In the genomic region with DNA sequence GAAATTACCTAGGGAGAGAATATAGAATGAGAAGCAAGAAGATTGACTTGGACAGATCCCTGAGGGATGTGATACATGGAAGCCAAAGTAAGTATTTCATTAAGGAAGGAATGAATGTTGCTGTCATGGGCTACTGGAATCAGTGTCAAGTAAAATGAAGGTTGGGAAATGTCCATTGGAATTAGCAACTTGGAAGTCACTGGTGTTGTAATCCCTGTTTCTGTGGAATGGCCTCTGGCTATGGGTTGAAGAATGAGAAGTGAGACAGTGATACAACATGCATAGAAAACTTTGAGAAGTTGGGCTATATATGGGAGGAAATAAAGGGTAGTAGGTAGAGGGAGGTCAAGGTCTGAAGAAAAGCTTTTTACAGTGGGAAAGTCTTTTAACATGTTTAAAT, we compare ENCODE assay signal across 18 cellular contexts. TPM values are rescaled to one million over a fixed set of nuclear protein-coding genes. Genes with fewer than 3 reads are reported as not detected.
DNase-seq lines count a peak whose midpoint lies in the region; ATAC-seq and TF ChIP-seq lines count a peak whose summit lies in the region.
"Had no signal": no experiment of that assay in that cellular context is flagged by ENCODE, and none has a peak within 500 bp of the region (broad histone marks: within the 10 kb centered on the region; RNA-seq: fewer than 3 reads in every experiment).

No MANE protein-coding gene starts in this region.

- no peak overlapping the region for H3K27ac Mint-ChIP-seq in MCF 10A (ENCODE audit: low read depth, unreplicated experiment)
- H3K27ac Mint-ChIP-seq: GM23338 had no signal

- H2BK12ac ChIP-seq in trophoblast cell (ENCODE audit: low read length) = no peak overlapping the region

- H2AFZ ChIP-seq in trophoblast cell (ENCODE audit: insufficient read depth, low read length, poor library complexity) = no peak overlapping the region
- H2AFZ ChIP-seq: GM23338 had no signal

- no peak overlapping the region for H4K91ac ChIP-seq in trophoblast cell (ENCODE audit: low read depth, low read length)

- no peaks in the 10 kb centered on the region for H3K79me1 ChIP-seq in trophoblast cell (ENCODE audit: low read length)

- POLR2A ChIA-PET in MCF 10A (lab: Yijun Ruan, JAX) = no interaction called here

- no peak overlapping the region for H3K23ac ChIP-seq in trophoblast cell (ENCODE audit: low read length)

- no peaks in the 10 kb centered on the region for H3K36me3 ChIP-seq in breast epithelium
- peaks cover 2 to 4% of the 10 kb centered on the region in 2 experiments for H3K36me3 ChIP-seq in trophoblast cell (ENCODE audit: control insufficient read depth in 1 of 2, insufficient read depth in 2 of 2, low read length in 2 of 2)

- H3K36me3 Mint-ChIP-seq in MCF 10A (ENCODE audit: insufficient read depth, unreplicated experiment) = peaks cover 30% of the 10 kb centered on the region

- H3K4me3 Mint-ChIP-seq in MCF 10A (ENCODE audit: unreplicated experiment) = no peak overlapping the region
- H3K4me3 Mint-ChIP-seq: CD14-positive monocyte; CD4-positive, alpha-beta memory T cell; GM23338 had no signal

- no peak overlapping the region for H3K18ac ChIP-seq in trophoblast cell (ENCODE audit: low read length)

- no peaks in the 10 kb centered on the region for H3K79me2 ChIP-seq in trophoblast cell (ENCODE audit: control insufficient read depth, insufficient read depth, low read length, poor library complexity)

- no peak overlapping the region for H3K9ac ChIP-seq in trophoblast cell (ENCODE audit: low read length)
- H3K9ac ChIP-seq: BLaER1 had no signal

- peaks cover 5% of the 10 kb centered on the region for H3K4me1 Mint-ChIP-seq in MCF 10A (ENCODE audit: insufficient read depth, unreplicated experiment)
- H3K4me1 Mint-ChIP-seq: CD14-positive monocyte; CD4-positive, alpha-beta memory T cell had no signal

- H2AK5ac ChIP-seq in trophoblast cell (ENCODE audit: low read length) = no peak overlapping the region

- TF ChIP-seq CTCF in MCF 10A (IDR thresholded peaks at IDR 0.05; ENCODE audit: unreplicated experiment) = no peak
- TF ChIP-seq CTCF in breast epithelium (IDR thresholded peaks at IDR 0.05) = no peak

- H4K8ac ChIP-seq in trophoblast cell (ENCODE audit: low read depth, low read length) = no peak overlapping the region

- intact Hi-C loops in MCF 10A (cut with micrococcal nuclease) = no loop called here
- intact Hi-C loops in breast epithelium (cut with DNase I; ENCODE audit: low total_unique reads) = no loop called here

- DNase-seq in MCF 10A (ENCODE audit: unreplicated experiment) (peak; percentile 27), breast epithelium (ENCODE audit: low spot score in 2 of 2) (no peak), fibroblast of gingiva (ENCODE audit: low read depth) (peak; percentile 37), trophoblast cell (peak; percentile 75 to 88), HuH-7 (ENCODE audit: low spot score) (no peak), NCI-H1092 treated with DMSO at 0.1 percent for 48 hours (lab: John Stamatoyannopoulos, UW) (no peak)
- DNase-seq: CD4-positive, alpha-beta memory T cell; DMS153; DMS79; GF-D8; HCEC 1CT had no signal

- H3K14ac ChIP-seq in trophoblast cell (ENCODE audit: low read length) = no peak overlapping the region

- CTCF ChIA-PET in MCF 10A (lab: Yijun Ruan, JAX) = no interaction called here

- H3K27ac ChIP-seq in breast epithelium = no peak overlapping the region
- no peak overlapping the region for H3K27ac ChIP-seq in trophoblast cell (ENCODE audit: low read depth, low read length)
- H3K27ac ChIP-seq: 22Rv1, A549, BLaER1 had no signal

- no peaks in the 10 kb centered on the region for H3K27me3 Mint-ChIP-seq in MCF 10A (ENCODE audit: insufficient read depth, unreplicated experiment)
- H3K27me3 Mint-ChIP-seq: CD4-positive, alpha-beta memory T cell had no signal

- no peaks in the 10 kb centered on the region for H3K9me3 Mint-ChIP-seq in MCF 10A (ENCODE audit: unreplicated experiment)

- no peak overlapping the region for H2BK5ac ChIP-seq in trophoblast cell (ENCODE audit: low read depth, low read length, poor library complexity)

- H3K4ac ChIP-seq in trophoblast cell (ENCODE audit: low read depth, low read length) = no peak overlapping the region

- no peak for TF ChIP-seq POLR2A in breast epithelium (IDR thresholded peaks at IDR 0.05)

- H3K4me3 ChIP-seq in breast epithelium (no peak overlapping the region), trophoblast cell (ENCODE audit: low read depth, low read length) (no peak overlapping the region)
- H3K4me3 ChIP-seq: A549, BLaER1, GM23338 had no signal

- H3K4me1 ChIP-seq in breast epithelium (no peaks in the 10 kb centered on the region), trophoblast cell (ENCODE audit: control insufficient read depth in 1 of 2, insufficient read depth in 2 of 2, low read length in 2 of 2) (no peaks in the 10 kb centered on the region)
- H3K4me1 ChIP-seq: A549, BLaER1 had no signal

- H3K4me2 ChIP-seq in trophoblast cell (ENCODE audit: low read length) = no peak overlapping the region
- H3K4me2 ChIP-seq: A549, BLaER1, GM23338 had no signal

- H4K12ac ChIP-seq in trophoblast cell (ENCODE audit: low read depth, low read length) = no peak overlapping the region

- H2BK120ac ChIP-seq in trophoblast cell (ENCODE audit: insufficient read depth, low read length, poor library complexity) = no peak overlapping the region

- no peak for ATAC-seq in HG02678 (IDR thresholded peaks at IDR 0.05; ENCODE audit: unreplicated experiment)
- ATAC-seq: A549, GM23338, HepG2 had no signal

- H3K27me3 ChIP-seq in breast epithelium (no peaks in the 10 kb centered on the region), trophoblast cell (ENCODE audit: insufficient read depth, low read length) (no peaks in the 10 kb centered on the region)
- H3K27me3 ChIP-seq: BLaER1 had no signal

- no peaks in the 10 kb centered on the region for H3K9me3 ChIP-seq in breast epithelium
- no peaks in the 10 kb centered on the region for H3K9me3 ChIP-seq in trophoblast cell (ENCODE audit: insufficient read depth, low read depth, low read length)
- H3K9me3 ChIP-seq: A549 had no signal

- no TSS peak for BruUV-seq in MCF 10A (replicated peaks; lab: Mats Ljungman, UMichigan)

RNA-seq across cellular contexts. Expression of a gene that starts 54.7 kb away (rescaled TPM):
- total RNA-seq in MCF 10A (2022) = 14.6 and 22.2 TPM in 2 replicates
- 10 to 100 TPM in 1 of 3 donors, 1 to 10 TPM in 2; 4.1 to 10.5 (median 9.4) TPM for total RNA-seq in breast epithelium
- polyA plus RNA-seq in trophoblast cell (2013) = 9.9 and 10.8 TPM in 2 replicates

RNA-seq across cellular contexts. Expression of a gene that starts 55.0 kb away (rescaled TPM):
- total RNA-seq in MCF 10A (2022) (80.5 and 86.2 TPM in 2 replicates), breast epithelium (10 to 100 TPM; 89.1 to 98.3 (median 97.0) TPM)
- polyA plus RNA-seq in trophoblast cell (2013) = 107 and 109 TPM in 2 replicates

Comparison
In these comparisons a context has a peak if more than half of its experiments do, and no peak if none do; other contexts are left out.
1. DNase-seq: peak in MCF 10A (single experiment), fibroblast of gingiva (single experiment) and trophoblast cell (2 of 2); none in breast epithelium (0 of 2), HuH-7 (single experiment) and NCI-H1092 treated with DMSO at 0.1 percent for 48 hours (single experiment).